Comparison of ENCODE assay signal across 1 cellular context in genomic region chr9:68775003-68775730, GRCh38.
TF ChIP-seq lines count a peak whose summit lies in the region.

No MANE protein-coding gene starts in this region.

TF ChIP-seq in SK-N-SH treated with all-trans-retinoic acid at 6 μM for 48 hours, 23 proteins besides CTCF, POLR2A, EP300 and RAD21 (continued from another document):
- TF ChIP-seq CSRNP3 (CRISPR knock-in tag; IDR thresholded peaks at IDR 0.05) (no peak), ZNF70 (CRISPR knock-in tag; IDR thresholded peaks at IDR 0.05) (no peak), SNAI2 (CRISPR knock-in tag; IDR thresholded peaks at IDR 0.05) (no peak), RARB (CRISPR knock-in tag; IDR thresholded peaks at IDR 0.05) (no peak)
